ENCODE assay signal across 15 cellular contexts in the genomic region with DNA sequence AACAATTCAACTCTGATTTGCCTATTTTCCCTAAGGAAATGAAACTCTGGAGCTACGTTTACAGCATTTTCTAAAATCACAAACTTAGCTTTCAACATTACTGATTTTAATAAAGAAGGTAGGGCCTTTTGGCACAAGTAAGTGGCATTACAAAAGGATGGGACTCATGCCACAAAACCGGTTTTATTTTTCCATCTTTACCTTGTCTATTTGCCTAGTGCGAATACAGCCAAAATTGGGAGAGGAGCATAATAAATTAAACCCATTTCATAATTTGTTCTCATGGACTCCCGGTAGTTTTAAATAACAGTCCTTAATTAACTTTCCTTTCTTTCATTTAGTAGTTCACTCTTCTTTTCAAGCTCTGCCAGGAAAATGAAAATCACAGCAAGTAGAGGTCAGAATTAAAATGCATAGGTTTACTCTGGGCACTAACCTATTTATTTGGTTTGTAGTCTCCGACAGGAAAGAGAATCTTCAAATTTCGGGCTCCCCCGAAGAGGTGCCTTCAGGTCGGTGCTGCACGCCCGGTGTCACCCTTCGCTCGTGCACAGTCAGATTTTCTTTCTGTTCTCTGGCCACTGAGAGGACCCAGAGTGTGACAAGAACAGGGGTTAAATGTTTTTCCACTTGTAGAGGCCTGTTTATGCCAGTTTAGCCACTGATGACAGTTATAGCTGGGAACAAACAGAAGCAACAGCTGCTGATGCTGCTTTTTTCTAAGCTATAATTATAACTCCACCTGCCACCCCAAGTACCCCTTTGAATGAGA. TPM values are rescaled to one million over a fixed set of nuclear protein-coding genes. Genes with fewer than 3 reads are reported as not detected.
DNase-seq lines count a peak whose midpoint lies in the region; ATAC-seq and TF ChIP-seq lines count a peak whose summit lies in the region.
"Had no signal": no experiment of that assay in that cellular context is flagged by ENCODE, and none has a peak within 500 bp of the region (broad histone marks: within the 10 kb centered on the region; RNA-seq: fewer than 3 reads in every experiment).

TSS of gene BEST3 (minus strand) at position 535 of the 772 bp plus-strand sequence. CDS start 1,505 bp downstream, outside the sequence.

- no peak within 1 kb of the TSS for H3K4me3 ChIP-seq in BLaER1
- H3K4me3 ChIP-seq: K562 had no signal

- peak within 1 kb of the TSS; percentile 2; the same call in 1 of the 2 replicates for H3K4me2 ChIP-seq in BLaER1

- no peak within 1 kb of the TSS for H3K9ac ChIP-seq in BLaER1

- peak; percentile 89 for DNase-seq in NCI-H1092 (lab: John Stamatoyannopoulos, UW)
- DNase-seq in NCI-H2196 (lab: John Stamatoyannopoulos, UW; ENCODE audit: unreplicated experiment) = peak; percentile 82
- DNase-seq in retina = no peak
- no peak for DNase-seq in anterior cingulate cortex (lab: John Stamatoyannopoulos, UW)
- no peak for DNase-seq in GOT3 (lab: John Stamatoyannopoulos, UW)
- DNase-seq: endodermal cell; head of caudate nucleus; HFFc6; stimulated activated CD8-positive, alpha-beta memory T cell treated with anti-CD3 and anti-CD28 coated beads, Interleukin-4, amount 100 ng/mL, for 48 hours had no signal

- TF ChIP-seq CTCF in brain (conservative IDR thresholded peaks at IDR 0.05) = no peak

- no peaks in the 10 kb centered on the region for H4K20me1 ChIP-seq in BLaER1

- H3K36me3 ChIP-seq in BLaER1 = no peaks in the 10 kb centered on the region

- no peaks in the 10 kb centered on the region for H3K27me3 ChIP-seq in BLaER1

- H3K27ac Mint-ChIP-seq in brain = peak within 1 kb of the TSS in 3 of 5 experiments; percentile 89 to 96 (median 90)
- H3K27ac Mint-ChIP-seq: endodermal cell; HFFc6; T-helper 1 cell treated with Interleukin-12 subunit alpha and Interleukin-12 subunit beta and Interleukin-4 antibody, amounts not matched to agents 30 μg/mL and 1 μg/mL, for 36 hours had no signal

- peaks cover 7% of the 10 kb centered on the region; the same call in 1 of the 2 replicates for H3K4me1 ChIP-seq in BLaER1

- no peaks in the 10 kb centered on the region for H3K27me3 Mint-ChIP-seq in brain

- H3K4me3 Mint-ChIP-seq in brain = peak within 1 kb of the TSS in 3 of 5 experiments; percentile 71 to 86 (median 76)
- H3K4me3 Mint-ChIP-seq: endodermal cell; HFFc6; T-helper 1 cell treated with Interleukin-12 subunit alpha and Interleukin-12 subunit beta and Interleukin-4 antibody, amounts not matched to agents 30 μg/mL and 1 μg/mL, for 36 hours had no signal

- H3K36me3 Mint-ChIP-seq in brain = no peaks in the 10 kb centered on the region

- no peaks in the 10 kb centered on the region for H3K9me3 ChIP-seq in BLaER1

- H3K4me1 Mint-ChIP-seq in brain = peaks cover 57% of the 10 kb centered on the region

- peaks cover 0 to 4% (median 0%) of the 10 kb centered on the region in 5 experiments for H3K9me3 Mint-ChIP-seq in brain
- H3K9me3 Mint-ChIP-seq: endodermal cell; HFFc6; T-helper 1 cell treated with Interleukin-12 subunit alpha and Interleukin-12 subunit beta and Interleukin-4 antibody, amounts not matched to agents 30 μg/mL and 1 μg/mL, for 36 hours had no signal

- H3K27ac ChIP-seq in BLaER1 = no peak within 1 kb of the TSS

- no peak for ATAC-seq in GM19023 (IDR thresholded peaks at IDR 0.05; ENCODE audit: unreplicated experiment)
- ATAC-seq: K562 had no signal

RNA-seq across cellular contexts. Expression of gene BEST3, which starts in this region (rescaled TPM):
- 5.9 TPM for polyA plus RNA-seq in brain (ENCODE audit: insufficient read depth, low read depth, low replicate concordance)
- polyA plus RNA-seq: liver had no signal

Comparison
In these comparisons a context has a peak if more than half of its experiments do, and no peak if none do; other contexts are left out.
1. DNase-seq: peak in NCI-H1092 (single experiment) and NCI-H2196 (single experiment); none in retina (single experiment), anterior cingulate cortex (0 of 58) and GOT3 (single experiment).